ENCODE assay signal across 8 cellular contexts in genomic region chr14:54025661-54026060, GRCh38.
DNase-seq lines count a peak whose midpoint lies in the region; ATAC-seq, FAIRE-seq and TF ChIP-seq lines count a peak whose summit lies in the region.

No MANE protein-coding gene starts in this region.

- no peak overlapping the region for H3K27ac Mint-ChIP-seq in activated CD8-positive, alpha-beta T cell treated with anti-CD3 and anti-CD28 coated beads for 36 hours

- no peaks in the 10 kb centered on the region for H3K4me1 ChIP-seq in GM12878 (ENCODE audit: control insufficient read depth, insufficient read depth, low read length)
- no peaks in the 10 kb centered on the region for H3K4me1 ChIP-seq in lung (ENCODE audit: control insufficient read depth in 2 of 2, insufficient read depth in 2 of 2, low read length in 2 of 2)

- in situ Hi-C loops in GM12878 (cut with MboI): no loop called here

- WGBS in GM12878 (ENCODE audit: insufficient coverage, insufficient replicate concordance, low lambda C conversion rate, missing lambda C conversion rate): 0% methylated on average over 1 of the region's 1 CpG
- WGBS in lung, 2 donors: 65 to 77% methylated on average over 1 of the region's 1 CpG

- H3K36me3 ChIP-seq in GM12878 (ENCODE audit: control insufficient read depth in 2 of 2, insufficient read depth in 2 of 2, low read length in 1 of 2) (no peaks in the 10 kb centered on the region), lung (ENCODE audit: control insufficient read depth in 2 of 2, insufficient read depth in 2 of 2, low read length in 2 of 2) (no peaks in the 10 kb centered on the region)

- no peaks in the 10 kb centered on the region for H3K36me3 Mint-ChIP-seq in activated CD8-positive, alpha-beta T cell treated with anti-CD3 and anti-CD28 coated beads for 36 hours (ENCODE audit: low read depth)

- CTCF ChIA-PET in GM12878 (lab: Yijun Ruan, JAX): no interaction called here
- CTCF ChIA-PET in activated CD8-positive, alpha-beta T cell treated with anti-CD3 and anti-CD28 coated beads for 36 hours (lab: Charles Lee): no interaction called here

- no peak overlapping the region for H3K4me3 Mint-ChIP-seq in activated CD8-positive, alpha-beta T cell treated with anti-CD3 and anti-CD28 coated beads for 36 hours

- H3K9me3 ChIP-seq in GM12878 (replicated peaks; ENCODE audit: control insufficient read depth, insufficient read depth, low read length): no peaks in the 10 kb centered on the region
- H3K9me3 ChIP-seq in lung (ENCODE audit: control insufficient read depth in 2 of 2, insufficient read depth in 1 of 2, low read length in 1 of 2): peaks cover 0 to 3% of the 10 kb centered on the region in 2 donors

- no peaks in the 10 kb centered on the region for H3K27me3 Mint-ChIP-seq in activated CD8-positive, alpha-beta T cell treated with anti-CD3 and anti-CD28 coated beads for 36 hours

- no peak for TF ChIP-seq EP300 in GM12878 (IDR thresholded peaks at IDR 0.05; ENCODE audit: borderline replicate concordance in 1 of 2, control insufficient read depth in 1 of 2, low read depth in 2 of 2, low read length in 2 of 2)

- TF ChIP-seq POLR2A in GM12878 (IDR thresholded peaks at IDR 0.05; ENCODE audit: low read depth, low read length): no peak

- no peak overlapping the region for H3K4me3 ChIP-seq in Jurkat, Clone E6-1 (ENCODE audit: low read length)
- no peak overlapping the region for H3K4me3 ChIP-seq in GM12878
- no peak overlapping the region for H3K4me3 ChIP-seq in lung
- no peak overlapping the region for H3K4me3 ChIP-seq in coronary artery

- H4K20me1 ChIP-seq in GM12878 (ENCODE audit: control insufficient read depth, insufficient read depth): no peaks in the 10 kb centered on the region

- BruUV-seq in GM12878 (replicated peaks; lab: Mats Ljungman, UMichigan): no TSS peak

- no peak overlapping the region for H3K9ac ChIP-seq in GM12878 (ENCODE audit: control insufficient read depth, insufficient read depth, low read length)

- no peak overlapping the region for H2AFZ ChIP-seq in GM12878 (ENCODE audit: control insufficient read depth, low read depth, low read length)

- RAD21 ChIA-PET in GM12878 (lab: Charles Lee; ENCODE audit: unreplicated experiment): no interaction called here

- peaks cover 11% of the 10 kb centered on the region for H3K9me3 Mint-ChIP-seq in activated CD8-positive, alpha-beta T cell treated with anti-CD3 and anti-CD28 coated beads for 36 hours

- DNase-seq in D341Med (ENCODE audit: low spot score) (peak; percentile 35), GM12878 (ENCODE audit: low read depth, low spot score) (no peak), lung (ENCODE audit: low spot score) (peak; percentile 30), coronary artery (ENCODE audit: low spot score) (no peak)
- peak; percentile 28 for DNase-seq in Jurkat, Clone E6-1 (ENCODE audit: low read depth, low spot score)
- no peak for DNase-seq in activated CD8-positive, alpha-beta T cell treated with anti-CD3 and anti-CD28 coated beads for 36 hours

- TF ChIP-seq CTCF in GM12878 (IDR thresholded peaks at IDR 0.05 in 2 of 3, conservative IDR thresholded peaks at IDR 0.05 in 1 of 3; ENCODE audit: control insufficient read depth in 2 of 3, extremely low read depth in 1 of 3, insufficient read depth in 1 of 3, low read depth in 3 of 3, low read length in 3 of 3): no peak; a peak in 3 of 6 replicates
- TF ChIP-seq CTCF in lung (IDR thresholded peaks at IDR 0.05; ENCODE audit: control extremely low read depth, extremely low read depth): no peak
- no peak for TF ChIP-seq CTCF in coronary artery (IDR thresholded peaks at IDR 0.05)
- no peak for TF ChIP-seq CTCF in activated CD8-positive, alpha-beta T cell treated with anti-CD3 and anti-CD28 coated beads for 36 hours (IDR thresholded peaks at IDR 0.05)

- H3K79me2 ChIP-seq in GM12878 (ENCODE audit: control insufficient read depth, insufficient read depth, low read length): no peaks in the 10 kb centered on the region

- intact Hi-C loops in GM12878 (cut with micrococcal nuclease; ENCODE audit: unreplicated experiment): loop anchor here (10.0 kb wide), 1 partner anchor 491 kb away; no protein-coding TSS in a partner anchor
- intact Hi-C loops in activated CD8-positive, alpha-beta T cell treated with anti-CD3 and anti-CD28 coated beads for 36 hours (cut with micrococcal nuclease): no loop called here

- H3K4me1 Mint-ChIP-seq in activated CD8-positive, alpha-beta T cell treated with anti-CD3 and anti-CD28 coated beads for 36 hours (ENCODE audit: low read depth): no peaks in the 10 kb centered on the region

- POLR2A ChIA-PET in GM12878 (lab: Charles Lee): no interaction called here
- POLR2A ChIA-PET in activated CD8-positive, alpha-beta T cell treated with anti-CD3 and anti-CD28 coated beads for 36 hours (lab: Charles Lee): no interaction called here

- H3K27me3 ChIP-seq in GM12878 (replicated peaks in 1 of 2; ENCODE audit: control insufficient read depth in 2 of 2, insufficient read depth in 2 of 2, low read length in 1 of 2): no peaks in the 10 kb centered on the region
- H3K27me3 ChIP-seq in lung (ENCODE audit: control insufficient read depth, insufficient read depth): no peaks in the 10 kb centered on the region

- SMC1A ChIA-PET in GM12878 (lab: Charles Lee; ENCODE audit: uncharacterized antibody, unreplicated experiment): no interaction called here

- no peak for FAIRE-seq in GM12878 (lab: Jason Lieb, UNC)

- no peak overlapping the region for H3K4me2 ChIP-seq in GM12878 (ENCODE audit: control insufficient read depth, insufficient read depth)

- TF ChIP-seq RAD21 in GM12878 (IDR thresholded peaks at IDR 0.05; ENCODE audit: insufficient read depth, low read depth, low read length): peak; percentile 46

- H3K27ac ChIP-seq in GM12878 (ENCODE audit: control insufficient read depth, insufficient read depth): no peak overlapping the region
- H3K27ac ChIP-seq in lung (ENCODE audit: low read depth in 1 of 2, low read length in 1 of 2): no peak overlapping the region
- no peak overlapping the region for H3K27ac ChIP-seq in coronary artery

- ATAC-seq in GM12878 (peak; percentile 53), lung (ENCODE audit: insufficient read depth, low FRiP score) (no peak), HG02884 (IDR thresholded peaks at IDR 0.05; ENCODE audit: unreplicated experiment) (no peak), GM18867 (IDR thresholded peaks at IDR 0.05; ENCODE audit: unreplicated experiment) (no peak)
- ATAC-seq in activated CD8-positive, alpha-beta T cell treated with anti-CD3 and anti-CD28 coated beads for 36 hours: no peak

TF ChIP-seq in GM12878, 131 proteins besides CTCF, POLR2A, EP300 and RAD21:
- TF ChIP-seq NBN (IDR thresholded peaks at IDR 0.05) (no peak), SMC3 (IDR thresholded peaks at IDR 0.05; ENCODE audit: borderline replicate concordance, low read length) (peak; percentile 36; the same call in 1 of the 2 replicates)
- TF ChIP-seq, protein P1, sequence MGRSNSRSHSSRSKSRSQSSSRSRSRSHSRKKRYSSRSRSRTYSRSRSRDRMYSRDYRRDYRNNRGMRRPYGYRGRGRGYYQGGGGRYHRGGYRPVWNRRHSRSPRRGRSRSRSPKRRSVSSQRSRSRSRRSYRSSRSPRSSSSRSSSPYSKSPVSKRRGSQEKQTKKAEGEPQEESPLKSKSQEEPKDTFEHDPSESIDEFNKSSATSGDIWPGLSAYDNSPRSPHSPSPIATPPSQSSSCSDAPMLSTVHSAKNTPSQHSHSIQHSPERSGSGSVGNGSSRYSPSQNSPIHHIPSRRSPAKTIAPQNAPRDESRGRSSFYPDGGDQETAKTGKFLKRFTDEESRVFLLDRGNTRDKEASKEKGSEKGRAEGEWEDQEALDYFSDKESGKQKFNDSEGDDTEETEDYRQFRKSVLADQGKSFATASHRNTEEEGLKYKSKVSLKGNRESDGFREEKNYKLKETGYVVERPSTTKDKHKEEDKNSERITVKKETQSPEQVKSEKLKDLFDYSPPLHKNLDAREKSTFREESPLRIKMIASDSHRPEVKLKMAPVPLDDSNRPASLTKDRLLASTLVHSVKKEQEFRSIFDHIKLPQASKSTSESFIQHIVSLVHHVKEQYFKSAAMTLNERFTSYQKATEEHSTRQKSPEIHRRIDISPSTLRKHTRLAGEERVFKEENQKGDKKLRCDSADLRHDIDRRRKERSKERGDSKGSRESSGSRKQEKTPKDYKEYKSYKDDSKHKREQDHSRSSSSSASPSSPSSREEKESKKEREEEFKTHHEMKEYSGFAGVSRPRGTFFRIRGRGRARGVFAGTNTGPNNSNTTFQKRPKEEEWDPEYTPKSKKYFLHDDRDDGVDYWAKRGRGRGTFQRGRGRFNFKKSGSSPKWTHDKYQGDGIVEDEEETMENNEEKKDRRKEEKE (IDR thresholded peaks at IDR 0.05): no peak

Comparison
In these comparisons a context has a peak if more than half of its experiments do, and no peak if none do; other contexts are left out.
1. DNase-seq: peak in D341Med (single experiment), Jurkat, Clone E6-1 (single experiment) and lung (single experiment); none in GM12878 (single experiment), coronary artery (single experiment) and activated CD8-positive, alpha-beta T cell treated with anti-CD3 and anti-CD28 coated beads for 36 hours (single experiment).